Comparison of ENCODE assay signal across 1 cellular context in genomic region chr22:22158207-22158816, GRCh38.
TF ChIP-seq lines count a peak whose summit lies in the region.

No MANE protein-coding gene starts in this region.

TF ChIP-seq in IMR-90, 13 proteins besides CTCF, POLR2A, EP300 and RAD21:
- TF ChIP-seq CEBPB (IDR thresholded peaks at IDR 0.05; ENCODE audit: low read depth, low read length) (peak; percentile 7; the same call in 1 of the 2 replicates), USF2 (IDR thresholded peaks at IDR 0.05; ENCODE audit: low read depth, low read length) (no peak), CHD1 (IDR thresholded peaks at IDR 0.05; ENCODE audit: low read depth, low read length) (no peak), MXI1 (IDR thresholded peaks at IDR 0.05; ENCODE audit: borderline replicate concordance, low read depth, low read length) (no peak), MAZ (IDR thresholded peaks at IDR 0.05; ENCODE audit: borderline replicate concordance, low read depth, low read length) (no peak), MAFK (IDR thresholded peaks at IDR 0.05; ENCODE audit: low read depth, low read length) (no peak), FOS (IDR thresholded peaks at IDR 0.05; ENCODE audit: low read depth, low read length) (no peak), NFE2L2 (IDR thresholded peaks at IDR 0.05; ENCODE audit: low read depth, low read length) (no peak), RCOR1 (IDR thresholded peaks at IDR 0.05; ENCODE audit: insufficient replicate concordance, low read length) (no peak)
